ENCODE assay signal across 29 cellular contexts in the genomic region with DNA sequence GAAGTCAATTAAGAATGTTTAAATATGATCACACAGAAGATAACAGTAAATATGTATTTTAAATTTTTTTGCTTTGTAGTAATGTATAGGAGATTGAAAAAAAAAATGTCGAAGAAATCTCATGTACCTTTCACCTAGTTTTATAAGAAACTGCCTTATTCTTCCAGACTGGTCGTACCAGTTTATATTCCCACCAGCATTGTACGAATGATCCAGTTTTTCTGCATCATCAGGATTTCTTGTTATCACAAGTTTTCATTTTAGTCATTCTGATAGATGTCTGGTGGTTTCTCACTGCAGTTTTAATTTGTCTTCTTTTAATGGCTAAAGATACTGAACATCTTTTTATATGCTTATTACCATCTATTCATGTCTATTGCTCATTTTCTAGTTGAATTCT.
"Had no signal": no experiment of that assay in that cellular context is flagged by ENCODE, and none has a peak within 500 bp of the region (broad histone marks: within the 10 kb centered on the region; RNA-seq: fewer than 3 reads in every experiment).

No MANE protein-coding gene starts in this region.

- H3K27ac ChIP-seq: epithelial cell of prostate, esophagus muscularis mucosa, neural progenitor cell, parathyroid adenoma, suprapubic skin, transverse colon had no signal

- H3K27me3 ChIP-seq: esophagus muscularis mucosa, neural progenitor cell, suprapubic skin, transverse colon had no signal

- H3K9me3 Mint-ChIP-seq: effector memory CD8-positive, alpha-beta T cell; immature natural killer cell had no signal

- H3K9me3 ChIP-seq: esophagus muscularis mucosa, suprapubic skin, transverse colon had no signal

- H3K4me2 ChIP-seq: neural progenitor cell, smooth muscle cell had no signal

- H3K79me2 ChIP-seq: parathyroid adenoma had no signal

- H3K4me1 ChIP-seq: esophagus muscularis mucosa, parathyroid adenoma, suprapubic skin, transverse colon had no signal

- H3K27me3 Mint-ChIP-seq: effector memory CD8-positive, alpha-beta T cell; progenitor cell of endocrine pancreas; stimulated activated naive CD8-positive, alpha-beta T cell treated with anti-CD3 and anti-CD28 coated beads, Interleukin-15, amount 100 ng/mL, for 72 hours had no signal

- H3K9ac ChIP-seq: neural progenitor cell, parathyroid adenoma had no signal

- DNase-seq: cerebellar nuclear complex; cortex of kidney; effector memory CD8-positive, alpha-beta T cell; foreskin melanocyte; hypothalamus; immature natural killer cell; islet precursor cell; mesenchymal stem cell; midbrain; naive thymus-derived CD4-positive, alpha-beta T cell; stimulated activated CD4-positive, alpha-beta T cell treated with anti-CD3 and anti-CD28 coated beads, Interleukin-12 subunit alpha, Interleukin-12 subunit beta, amount 100 ng/mL, for 4 hours; stimulated activated CD4-positive, alpha-beta T cell treated with anti-CD3 and anti-CD28 coated beads, Interleukin-1b, Interleukin-23, amount 100 ng/mL, for 48 hours; stimulated activated CD4-positive, alpha-beta T cell treated with anti-CD3 and anti-CD28 coated beads, Interleukin-4, amount 100 ng/mL, for 1 hour; stimulated activated CD8-positive, alpha-beta memory T cell treated with anti-CD3 and anti-CD28 coated beads, Interleukin-4, amount 100 ng/mL, for 48 hours; stimulated activated naive CD4-positive, alpha-beta T cell; stimulated activated naive CD8-positive, alpha-beta T cell treated with anti-CD3 and anti-CD28 coated beads, Interleukin-15, amount 100 ng/mL, for 72 hours; transverse colon had no signal

- H3K36me3 Mint-ChIP-seq: neural progenitor cell had no signal

- H3K4me3 Mint-ChIP-seq: effector memory CD8-positive, alpha-beta T cell; immature natural killer cell; naive thymus-derived CD4-positive, alpha-beta T cell; nephron; neural progenitor cell; stimulated activated naive CD8-positive, alpha-beta T cell treated with anti-CD3 and anti-CD28 coated beads, Interleukin-15, amount 100 ng/mL, for 72 hours had no signal

- H3K4me1 Mint-ChIP-seq: nephron, neural progenitor cell had no signal

- H3K4me3 ChIP-seq: esophagus muscularis mucosa, lung, neural progenitor cell, smooth muscle cell, suprapubic skin, transverse colon had no signal

- H2AFZ ChIP-seq: neural progenitor cell, parathyroid adenoma had no signal

- H3K36me3 ChIP-seq: esophagus muscularis mucosa, neural progenitor cell, suprapubic skin, transverse colon had no signal

- H3K27ac Mint-ChIP-seq: effector memory CD8-positive, alpha-beta T cell; nephron; neural progenitor cell; progenitor cell of endocrine pancreas; stimulated activated naive CD8-positive, alpha-beta T cell treated with anti-CD3 and anti-CD28 coated beads, Interleukin-15, amount 100 ng/mL, for 72 hours had no signal

- FAIRE-seq: endometrium had no signal

- ATAC-seq: effector memory CD8-positive, alpha-beta T cell; left lobe of liver; naive thymus-derived CD4-positive, alpha-beta T cell; sciatic nerve; stimulated activated naive CD8-positive, alpha-beta T cell treated with anti-CD3 and anti-CD28 coated beads, Interleukin-15, amount 100 ng/mL, for 72 hours had no signal
